16 cellular contexts compared by ENCODE assay signal in genomic region chr1:48617227-48617626, GRCh38.
DNase-seq lines count a peak whose midpoint lies in the region; ATAC-seq, FAIRE-seq and TF ChIP-seq lines count a peak whose summit lies in the region.
"Had no signal": no experiment of that assay in that cellular context is flagged by ENCODE, and none has a peak within 500 bp of the region (broad histone marks: within the 10 kb centered on the region; RNA-seq: fewer than 3 reads in every experiment).

No MANE protein-coding gene starts in this region.

- DNase-seq in HepG2 (ENCODE audit: low spot score) (no peak), right lobe of liver (no peak), SK-MEL-5 (ENCODE audit: low read depth, low spot score) (peak; percentile 59), fibroblast of lung (ENCODE audit: low read depth in 2 of 2) (peak; percentile 11 to 74), SK-N-DZ (ENCODE audit: low spot score) (no peak), HCEC 1CT (no peak), hepatic stellate cell (ENCODE audit: low spot score) (no peak)
- no peak for DNase-seq in activated effector memory CD4-positive, alpha-beta T cell treated with anti-CD3 and anti-CD28 coated beads, Interleukin-2, amount 50 U/mL, for 16 hours
- DNase-seq: activated CD4-positive, alpha-beta T cell treated with anti-CD3 and anti-CD28 coated beads, Interleukin-2, amount 10 ng/mL, durations not matched to agents 7 days and 5 days; activated T-cell treated with anti-CD3 and anti-CD28 coated beads, Interleukin-2, amount 50 U/mL, for 72 hours; dermis blood vessel endothelial cell; mesendoderm; NCI-H1436; stimulated activated naive CD8-positive, alpha-beta T cell treated with anti-CD3 and anti-CD28 coated beads, Interleukin-15, amount 100 ng/mL, for 72 hours had no signal

- intact Hi-C loops in HepG2 (cut with micrococcal nuclease; ENCODE audit: unreplicated experiment): no loop called here
- intact Hi-C loops in right lobe of liver (cut with DNase I): no loop called here

- H3K9ac ChIP-seq in HepG2 (ENCODE audit: insufficient read depth, low read depth, low read length) (no peak overlapping the region), fibroblast of lung (ENCODE audit: insufficient read depth, low read length) (no peak overlapping the region)

- POLR2A ChIA-PET in HepG2 (lab: Yijun Ruan, JAX): no interaction called here

- ATAC-seq in HepG2 (no peak), right lobe of liver (no peak)
- ATAC-seq: activated T-cell treated with anti-CD3 and anti-CD28 coated beads, Interleukin-2, amount 50 U/mL, for 72 hours; stimulated activated naive CD8-positive, alpha-beta T cell treated with anti-CD3 and anti-CD28 coated beads, Interleukin-15, amount 100 ng/mL, for 72 hours had no signal

- in situ Hi-C loops in HepG2 (cut with HindIII; ENCODE audit: extremely low pct_ligation_motif_present, low pct_unique_long_range_greater_than_20kb): no loop called here
- in situ Hi-C loops in SK-MEL-5 (cut with HindIII; ENCODE audit: low pct_unique_long_range_greater_than_20kb, low sequenced_read_pairs): no loop called here

- no peak for FAIRE-seq in HepG2 (lab: Jason Lieb, UNC)
- FAIRE-seq: frontal cortex had no signal

- TF ChIP-seq CTCF in HepG2 (CRISPR knock-in tag; IDR thresholded peaks at IDR 0.05) (no peak), right lobe of liver (IDR thresholded peaks at IDR 0.05) (no peak), fibroblast of lung (conservative IDR thresholded peaks at IDR 0.05 in 1 of 2, IDR thresholded peaks at IDR 0.05 in 1 of 2; ENCODE audit: low read depth in 1 of 2, low read length in 2 of 2) (no peak)

- TF ChIP-seq POLR2A in HepG2 (IDR thresholded peaks at IDR 0.05; ENCODE audit: insufficient read depth in 1 of 2, low read depth in 2 of 2, low read length in 2 of 2): no peak
- TF ChIP-seq POLR2A in right lobe of liver (IDR thresholded peaks at IDR 0.05): no peak

- H3K4me2 ChIP-seq in HepG2 (ENCODE audit: low read depth, low read length): no peak overlapping the region
- no peak overlapping the region for H3K4me2 ChIP-seq in fibroblast of lung (ENCODE audit: extremely low read depth, insufficient read depth, low read length)

- H3K36me3 ChIP-seq in HepG2 (replicated peaks in 1 of 2; ENCODE audit: control insufficient read depth in 1 of 2, insufficient read depth in 2 of 2, low read length in 2 of 2) (no peaks in the 10 kb centered on the region), right lobe of liver (no peaks in the 10 kb centered on the region), fibroblast of lung (ENCODE audit: control insufficient read depth, insufficient read depth, low read length) (no peaks in the 10 kb centered on the region)
- H3K36me3 ChIP-seq: neutrophil had no signal

- H3K27ac ChIP-seq in HepG2 (ENCODE audit: extremely low read length, insufficient read depth, low read length) (no peak overlapping the region), right lobe of liver (no peak overlapping the region), fibroblast of lung (ENCODE audit: insufficient read depth, low read length) (no peak overlapping the region)
- H3K27ac ChIP-seq: neutrophil had no signal

- H4K20me1 ChIP-seq in HepG2 (ENCODE audit: insufficient read depth, low read length): no peaks in the 10 kb centered on the region
- H4K20me1 ChIP-seq in fibroblast of lung (ENCODE audit: control insufficient read depth, extremely low read depth, insufficient read depth, low read length): no peaks in the 10 kb centered on the region

- CTCF ChIA-PET in HepG2 (lab: Yijun Ruan, JAX; ENCODE audit: low intra/inter-chr PET ratio, low total read pairs): no interaction called here

- H3K79me2 ChIP-seq in HepG2 (ENCODE audit: insufficient read depth, low read length) (no peaks in the 10 kb centered on the region), fibroblast of lung (ENCODE audit: control insufficient read depth, insufficient read depth, low read length) (no peaks in the 10 kb centered on the region)

- WGBS in HepG2 (ENCODE audit: low lambda C conversion rate): 18% methylated on average over 3 of the region's 3 CpGs
- 57% methylated on average over 3 of the region's 3 CpGs for WGBS in right lobe of liver (ENCODE audit: insufficient coverage, low coverage, low lambda C conversion rate, missing lambda C conversion rate)

- no peak for TF ChIP-seq EP300 in HepG2 (IDR thresholded peaks at IDR 0.05; ENCODE audit: low read depth in 2 of 2, low read length in 2 of 2)
- TF ChIP-seq EP300 in HepG2 (CRISPR knock-in tag; IDR thresholded peaks at IDR 0.05; ENCODE audit: borderline replicate concordance): no peak

- H3K4me3 ChIP-seq in HepG2 (replicated peaks in 1 of 3; ENCODE audit: insufficient read depth in 1 of 3, low read depth in 2 of 3, low read length in 3 of 3) (no peak overlapping the region), right lobe of liver (no peak overlapping the region), fibroblast of lung (replicated peaks in 1 of 4; ENCODE audit: control extremely low read depth in 1 of 4, insufficient read depth in 1 of 4, low read depth in 3 of 4, low read length in 4 of 4) (no peak overlapping the region)

- TF ChIP-seq RAD21 in HepG2 (CRISPR knock-in tag; IDR thresholded peaks at IDR 0.05): no peak

- no peaks in the 10 kb centered on the region for H3K9me3 ChIP-seq in HepG2 (ENCODE audit: low read length)
- H3K9me3 ChIP-seq in right lobe of liver: no peaks in the 10 kb centered on the region
- no peaks in the 10 kb centered on the region for H3K9me3 ChIP-seq in fibroblast of lung (ENCODE audit: control insufficient read depth, insufficient read depth, low read depth, low read length)
- H3K9me3 ChIP-seq: neutrophil had no signal

- no TSS peak for BruUV-seq in HepG2 (replicated peaks; lab: Mats Ljungman, UMichigan)

- H3K4me1 ChIP-seq in HepG2 (ENCODE audit: insufficient read depth, low read length): no peaks in the 10 kb centered on the region
- H3K4me1 ChIP-seq in right lobe of liver: no peaks in the 10 kb centered on the region
- H3K4me1 ChIP-seq in fibroblast of lung (ENCODE audit: control insufficient read depth, extremely low read depth, insufficient read depth, low read length): no peaks in the 10 kb centered on the region

- H3K27me3 ChIP-seq in HepG2 (ENCODE audit: control insufficient read depth in 1 of 2, insufficient read depth in 2 of 2, low read length in 2 of 2) (peaks cover 0 to 9% of the 10 kb centered on the region in 2 experiments; a peak in 1 of 5 replicates), right lobe of liver (no peaks in the 10 kb centered on the region), fibroblast of lung (ENCODE audit: control insufficient read depth, insufficient read depth, low read length) (no peaks in the 10 kb centered on the region)

- H2AFZ ChIP-seq in HepG2 (ENCODE audit: low read length) (no peak overlapping the region), fibroblast of lung (ENCODE audit: low read length) (no peak overlapping the region)

TF ChIP-seq in HepG2, 621 proteins besides CTCF, POLR2A, EP300 and RAD21:
- TF ChIP-seq ZNF674 (CRISPR knock-in tag; IDR thresholded peaks at IDR 0.05; ENCODE audit: low read depth): no peak
- peak; percentile 36; the same call in 1 of the 2 replicates for TF ChIP-seq CEBPB (IDR thresholded peaks at IDR 0.05; ENCODE audit: borderline replicate concordance, low read depth, low read length)
- no peak for TF ChIP-seq ZNF740 (CRISPR knock-in tag; IDR thresholded peaks at IDR 0.05)
- TF ChIP-seq SALL2 (CRISPR knock-in tag; IDR thresholded peaks at IDR 0.05): no peak

Comparison
In these comparisons a context has a peak if more than half of its experiments do, and no peak if none do; other contexts are left out.
1. DNase-seq: peak in SK-MEL-5 (single experiment) and fibroblast of lung (2 of 2); none in HepG2 (single experiment), right lobe of liver (0 of 3), SK-N-DZ (single experiment), activated effector memory CD4-positive, alpha-beta T cell treated with anti-CD3 and anti-CD28 coated beads, Interleukin-2, amount 50 U/mL, for 16 hours (single experiment), HCEC 1CT (single experiment) and hepatic stellate cell (single experiment).